8 cellular contexts compared by ENCODE assay signal in the genomic region with DNA sequence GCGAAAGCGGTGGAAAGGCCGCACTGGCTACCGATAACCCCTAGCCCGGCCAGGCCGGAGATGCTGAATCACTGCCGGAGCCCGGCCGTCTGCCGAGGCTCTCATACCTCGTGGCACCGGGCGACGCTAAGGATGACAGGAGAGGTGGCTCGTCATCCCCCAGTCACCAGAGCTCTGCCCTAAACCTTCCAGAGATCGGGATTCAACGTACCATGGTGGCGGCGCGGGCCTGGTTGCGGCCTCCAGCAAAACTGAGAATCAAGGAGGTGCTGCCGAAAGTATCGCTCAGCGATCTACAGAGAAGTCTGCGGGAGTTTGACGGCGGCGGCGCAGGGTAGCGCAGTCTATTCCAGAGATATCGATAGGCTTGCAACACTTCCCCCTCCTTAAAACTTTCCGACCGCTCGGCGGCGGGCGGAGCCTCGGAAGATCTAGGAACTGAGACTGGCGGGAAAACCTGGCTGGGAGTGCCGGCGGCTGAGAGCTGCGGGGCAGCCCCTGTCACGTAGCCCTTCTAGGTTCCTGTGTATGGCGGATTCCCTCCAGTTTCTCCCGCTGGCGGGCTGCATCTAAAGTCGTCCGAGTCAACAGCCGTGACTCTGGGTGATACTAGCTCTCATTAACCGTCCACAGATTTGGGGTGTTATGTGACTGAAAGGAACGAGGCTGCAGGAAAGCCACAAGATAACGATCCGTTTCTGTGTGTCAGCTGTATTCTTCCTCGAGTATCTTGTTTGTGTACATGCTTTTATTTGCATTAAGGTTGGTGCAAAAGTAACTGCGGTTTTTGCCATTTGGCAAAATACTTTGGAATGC. TPM values are rescaled to one million over a fixed set of nuclear protein-coding genes. Genes with fewer than 3 reads are reported as not detected.
DNase-seq lines count a peak whose midpoint lies in the region; ATAC-seq lines count a peak whose summit lies in the region.

Gene PSMA1 (minus strand): TSS at position 301 of the 816 bp plus-strand sequence. CDS start 87 bp downstream, at position 214.

- H3K4me1 Mint-ChIP-seq in CD8-positive, alpha-beta memory T cell, result peaks cover 33 to 40% (median 36%) of the 10 kb centered on the region in 3 donors

- H3K27ac ChIP-seq in CD8-positive, alpha-beta memory T cell (ENCODE audit: low read depth, low read length), result peak within 1 kb of the TSS; percentile 83

- CTCF ChIA-PET in CD8-positive, alpha-beta memory T cell (lab: Charles Lee), result interaction anchor here (0.8 to 2.2 kb wide), 13 partner anchors 9 to 388 kb away, joined by 3 to 11 read pairs (median 3); partner anchors contain the start of genes CYP2R1 and PDE3B

- H3K27me3 Mint-ChIP-seq in CD8-positive, alpha-beta memory T cell, result no peaks in the 10 kb centered on the region

- H3K9me3 Mint-ChIP-seq in CD8-positive, alpha-beta memory T cell, result no peaks in the 10 kb centered on the region

- H3K4me3 Mint-ChIP-seq in CD8-positive, alpha-beta memory T cell, result peak within 1 kb of the TSS; percentile 94 to 98 (median 97)

- DNase-seq in CD8-positive, alpha-beta memory T cell, result peak; percentile 89 to 93 (median 89)
- DNase-seq in HS-27A (ENCODE audit: low read depth) (peak; percentile 86), NK-92 (lab: John Stamatoyannopoulos, UW; ENCODE audit: unreplicated experiment) (peak; percentile 67), lung microvascular endothelial cell (ENCODE audit: low read depth in 2 of 2) (peak; percentile 94 to 97)
- DNase-seq in activated CD8-positive, alpha-beta memory T cell treated with anti-CD3 and anti-CD28 coated beads for 1 hour (ENCODE audit: extremely low read depth in 1 of 2, low read depth in 1 of 2), result peak; percentile 78 to 83
- peak; percentile 86 for DNase-seq in effector CD8-positive, alpha-beta T cell (lab: John Stamatoyannopoulos, UW)
- peak; percentile 86 to 91 (median 87) for DNase-seq in stimulated activated CD4-positive, alpha-beta T cell treated with anti-CD3 and anti-CD28 coated beads, TNF-alpha, amount 100 ng/mL, for 48 hours (ENCODE audit: low read depth in 3 of 3)

- H3K9me3 ChIP-seq in CD8-positive, alpha-beta memory T cell (ENCODE audit: low read length), result no peaks in the 10 kb centered on the region

- H3K36me3 ChIP-seq in CD8-positive, alpha-beta memory T cell (ENCODE audit: insufficient read depth, low read length), result peaks cover 8% of the 10 kb centered on the region

- H3K36me3 Mint-ChIP-seq in CD8-positive, alpha-beta memory T cell, result peaks cover 0 to 31% (median 2%) of the 10 kb centered on the region in 3 donors

- H3K27ac Mint-ChIP-seq in CD8-positive, alpha-beta memory T cell, result peak within 1 kb of the TSS; percentile 93 to 98 (median 96)

- H3K4me3 ChIP-seq in CD8-positive, alpha-beta memory T cell (ENCODE audit: low read length), result peak within 1 kb of the TSS; percentile 93

- H3K27me3 ChIP-seq in CD8-positive, alpha-beta memory T cell (ENCODE audit: insufficient read depth, low read length, poor library complexity, severe bottlenecking), result no peaks in the 10 kb centered on the region

- peak; percentile 87 for ATAC-seq in GM19467 (IDR thresholded peaks at IDR 0.05; ENCODE audit: unreplicated experiment)

- POLR2A ChIA-PET in CD8-positive, alpha-beta memory T cell (lab: Charles Lee), result interaction anchor here (0.7 to 2.1 kb wide), 7 partner anchors 20 to 371 kb away, joined by 3 to 13 read pairs (median 4); partner anchors contain the start of genes COPB1, CYP2R1 and PDE3B

- peaks cover 24% of the 10 kb centered on the region for H3K4me1 ChIP-seq in CD8-positive, alpha-beta memory T cell (ENCODE audit: insufficient read depth, low read length)

RNA-seq across cellular contexts. Expression of gene PSMA1, which starts in this region (rescaled TPM):
- 100 to 1,000 TPM; 337 to 344 TPM for total RNA-seq in CD8-positive, alpha-beta memory T cell
- polyA plus RNA-seq in CD8-positive, alpha-beta memory T cell, result 159 TPM
- total RNA-seq in lung microvascular endothelial cell, result 130 and 168 TPM in 2 replicates

Comparison
In these comparisons a context has a peak if more than half of its experiments do, and no peak if none do; other contexts are left out.
1. Peak in every context shown above with its lines: DNase-seq, ATAC-seq, H3K4me3 ChIP-seq and H3K27ac ChIP-seq.